In genomic region chr17:2084766-2085647, GRCh38 we compare ENCODE assay signal across 1 cellular context.
TF ChIP-seq lines count a peak whose summit lies in the region.

No MANE protein-coding gene starts in this region.

TF ChIP-seq in WTC11, 78 proteins besides CTCF, POLR2A, EP300 and RAD21 (continued from another document):
- TF ChIP-seq, protein P1, sequence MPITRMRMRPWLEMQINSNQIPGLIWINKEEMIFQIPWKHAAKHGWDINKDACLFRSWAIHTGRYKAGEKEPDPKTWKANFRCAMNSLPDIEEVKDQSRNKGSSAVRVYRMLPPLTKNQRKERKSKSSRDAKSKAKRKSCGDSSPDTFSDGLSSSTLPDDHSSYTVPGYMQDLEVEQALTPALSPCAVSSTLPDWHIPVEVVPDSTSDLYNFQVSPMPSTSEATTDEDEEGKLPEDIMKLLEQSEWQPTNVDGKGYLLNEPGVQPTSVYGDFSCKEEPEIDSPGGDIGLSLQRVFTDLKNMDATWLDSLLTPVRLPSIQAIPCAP (CRISPR knock-in tag; IDR thresholded peaks at IDR 0.05), result no peak
- no peak for TF ChIP-seq E2F4 (CRISPR knock-in tag; IDR thresholded peaks at IDR 0.05; ENCODE audit: borderline replicate concordance, low read depth)
- TF ChIP-seq TP53 (CRISPR knock-in tag; IDR thresholded peaks at IDR 0.05), result no peak
- no peak for TF ChIP-seq SMAD3 (CRISPR knock-in tag; IDR thresholded peaks at IDR 0.05; ENCODE audit: borderline replicate concordance)
- TF ChIP-seq, protein P2, sequence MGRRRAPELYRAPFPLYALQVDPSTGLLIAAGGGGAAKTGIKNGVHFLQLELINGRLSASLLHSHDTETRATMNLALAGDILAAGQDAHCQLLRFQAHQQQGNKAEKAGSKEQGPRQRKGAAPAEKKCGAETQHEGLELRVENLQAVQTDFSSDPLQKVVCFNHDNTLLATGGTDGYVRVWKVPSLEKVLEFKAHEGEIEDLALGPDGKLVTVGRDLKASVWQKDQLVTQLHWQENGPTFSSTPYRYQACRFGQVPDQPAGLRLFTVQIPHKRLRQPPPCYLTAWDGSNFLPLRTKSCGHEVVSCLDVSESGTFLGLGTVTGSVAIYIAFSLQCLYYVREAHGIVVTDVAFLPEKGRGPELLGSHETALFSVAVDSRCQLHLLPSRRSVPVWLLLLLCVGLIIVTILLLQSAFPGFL (CRISPR knock-in tag; IDR thresholded peaks at IDR 0.05; ENCODE audit: borderline replicate concordance), result no peak
- TF ChIP-seq, protein P3, sequence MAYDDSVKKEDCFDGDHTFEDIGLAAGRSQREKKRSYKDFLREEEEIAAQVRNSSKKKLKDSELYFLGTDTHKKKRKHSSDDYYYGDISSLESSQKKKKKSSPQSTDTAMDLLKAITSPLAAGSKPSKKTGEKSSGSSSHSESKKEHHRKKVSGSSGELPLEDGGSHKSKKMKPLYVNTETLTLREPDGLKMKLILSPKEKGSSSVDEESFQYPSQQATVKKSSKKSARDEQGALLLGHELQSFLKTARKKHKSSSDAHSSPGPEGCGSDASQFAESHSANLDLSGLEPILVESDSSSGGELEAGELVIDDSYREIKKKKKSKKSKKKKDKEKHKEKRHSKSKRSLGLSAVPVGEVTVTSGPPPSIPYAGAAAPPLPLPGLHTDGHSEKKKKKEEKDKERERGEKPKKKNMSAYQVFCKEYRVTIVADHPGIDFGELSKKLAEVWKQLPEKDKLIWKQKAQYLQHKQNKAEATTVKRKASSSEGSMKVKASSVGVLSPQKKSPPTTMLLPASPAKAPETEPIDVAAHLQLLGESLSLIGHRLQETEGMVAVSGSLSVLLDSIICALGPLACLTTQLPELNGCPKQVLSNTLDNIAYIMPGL (CRISPR knock-in tag; IDR thresholded peaks at IDR 0.05), result no peak
